ENCODE assay signal across 24 cellular contexts in genomic region chr6:30195951-30196350, GRCh38. TPM values are rescaled to one million over a fixed set of nuclear protein-coding genes. Genes with fewer than 3 reads are reported as not detected.
DNase-seq lines count a peak whose midpoint lies in the region; ATAC-seq and TF ChIP-seq lines count a peak whose summit lies in the region.
"Had no signal": no experiment of that assay in that cellular context is flagged by ENCODE, and none has a peak within 500 bp of the region (broad histone marks: within the 10 kb centered on the region; RNA-seq: fewer than 3 reads in every experiment).

No MANE protein-coding gene starts in this region.

- peak overlapping the region; percentile 37 for H3K27ac Mint-ChIP-seq in CD8-positive, alpha-beta T cell
- H3K27ac Mint-ChIP-seq in HFFc6: peak overlapping the region; percentile 47; the same call in 1 of the 2 replicates
- peak overlapping the region; percentile 41 for H3K27ac Mint-ChIP-seq in central memory CD8-positive, alpha-beta T cell (ENCODE audit: low read depth)
- H3K27ac Mint-ChIP-seq in naive B cell: peak overlapping the region in 4 of 6 donors; percentile 30 to 61 (median 54)

- H3K27me3 Mint-ChIP-seq in CD8-positive, alpha-beta T cell (ENCODE audit: low read depth): no peaks in the 10 kb centered on the region
- peaks cover 2% of the 10 kb centered on the region; the same call in 1 of the 2 replicates for H3K27me3 Mint-ChIP-seq in HFFc6 (ENCODE audit: insufficient read depth)
- no peaks in the 10 kb centered on the region for H3K27me3 Mint-ChIP-seq in central memory CD8-positive, alpha-beta T cell
- no peaks in the 10 kb centered on the region for H3K27me3 Mint-ChIP-seq in naive B cell
- H3K27me3 Mint-ChIP-seq: CD4-positive, CD25-positive, alpha-beta regulatory T cell had no signal

- no peaks in the 10 kb centered on the region for H3K27me3 ChIP-seq in CD8-positive, alpha-beta T cell (ENCODE audit: insufficient read depth, low read length)
- H3K27me3 ChIP-seq in dorsolateral prefrontal cortex: no peaks in the 10 kb centered on the region
- H3K27me3 ChIP-seq: BE2C had no signal

- H3K36me3 Mint-ChIP-seq in CD8-positive, alpha-beta T cell: peaks cover 84% of the 10 kb centered on the region
- peaks cover 8% of the 10 kb centered on the region; the same call in 1 of the 2 replicates for H3K36me3 Mint-ChIP-seq in HFFc6 (ENCODE audit: low read depth)
- peaks cover 45% of the 10 kb centered on the region for H3K36me3 Mint-ChIP-seq in central memory CD8-positive, alpha-beta T cell (ENCODE audit: insufficient read depth)
- peaks cover 0 to 36% of the 10 kb centered on the region in 2 donors for H3K36me3 Mint-ChIP-seq in naive B cell

- intact Hi-C loops in CD8-positive, alpha-beta T cell (cut with DNase I, micrococcal nuclease): no loop called here
- intact Hi-C loops in dorsolateral prefrontal cortex (cut with DNase I): no loop called here

- peaks cover 6% of the 10 kb centered on the region for H3K4me1 Mint-ChIP-seq in CD8-positive, alpha-beta T cell (ENCODE audit: low read depth)
- H3K4me1 Mint-ChIP-seq in HFFc6 (ENCODE audit: low read depth): peaks cover 16% of the 10 kb centered on the region
- peaks cover 32% of the 10 kb centered on the region for H3K4me1 Mint-ChIP-seq in central memory CD8-positive, alpha-beta T cell
- H3K4me1 Mint-ChIP-seq in naive B cell: peaks cover 12 to 27% (median 26%) of the 10 kb centered on the region in 3 donors

- no peak for ATAC-seq in CD8-positive, alpha-beta T cell
- ATAC-seq in central memory CD8-positive, alpha-beta T cell (replicated peaks; ENCODE audit: extremely low read depth, poor library complexity, severe bottlenecking): no peak
- no peak for ATAC-seq in naive B cell (ENCODE audit: low read depth in 2 of 2)
- ATAC-seq in HG03280 (IDR thresholded peaks at IDR 0.05; ENCODE audit: unreplicated experiment): no peak
- ATAC-seq in HG03045 (IDR thresholded peaks at IDR 0.05; ENCODE audit: unreplicated experiment): no peak

- no peak for TF ChIP-seq CTCF in CD8-positive, alpha-beta T cell (IDR thresholded peaks at IDR 0.05)
- TF ChIP-seq CTCF in HFFc6 (IDR thresholded peaks at IDR 0.05) (no peak), dorsolateral prefrontal cortex (IDR thresholded peaks at IDR 0.05 in 54 of 56, conservative IDR thresholded peaks at IDR 0.05 in 2 of 56; ENCODE audit: low read depth in 1 of 56, partially characterized antibody in 56 of 56) (no peak)

- POLR2A ChIA-PET in CD8-positive, alpha-beta T cell (lab: Charles Lee): interaction anchor here (1.5 kb wide), 1 partner anchor 10 kb away, joined by 4 read pairs; no protein-coding TSS in a partner anchor

- no peak for DNase-seq in CD8-positive, alpha-beta T cell
- DNase-seq in HFFc6: no peak
- no peak for DNase-seq in central memory CD8-positive, alpha-beta T cell (ENCODE audit: low spot score in 2 of 2)
- no peak for DNase-seq in naive B cell
- DNase-seq in dorsolateral prefrontal cortex: no peak
- DNase-seq: BE2C; Caco-2; CD4-positive, CD25-positive, alpha-beta regulatory T cell; DMS 273 treated with DMSO at 0.1 percent for 48 hours; DMS79 treated with DMSO at 0.1 percent for 48 hours; KG1; NCI-H1092; NCI-H1436; NCI-H1930; NCI-H2227 treated with DMSO at 0.1 percent for 48 hours; NCI-H510A; PC-9; RPMI8226; SHP77 treated with DMSO at 0.1 percent for 48 hours had no signal

- CTCF ChIA-PET in CD8-positive, alpha-beta T cell (lab: Charles Lee): interaction anchor here (1.3 to 1.7 kb wide), 3 partner anchors 10 to 64 kb away, joined by 4 to 6 read pairs (median 5); no protein-coding TSS in a partner anchor

- no peaks in the 10 kb centered on the region for H3K4me1 ChIP-seq in CD8-positive, alpha-beta T cell (ENCODE audit: insufficient read depth, low read length)
- H3K4me1 ChIP-seq: BE2C, Caco-2 had no signal

- no peaks in the 10 kb centered on the region for H3K9me3 Mint-ChIP-seq in CD8-positive, alpha-beta T cell
- no peaks in the 10 kb centered on the region for H3K9me3 Mint-ChIP-seq in HFFc6
- no peaks in the 10 kb centered on the region for H3K9me3 Mint-ChIP-seq in central memory CD8-positive, alpha-beta T cell
- no peaks in the 10 kb centered on the region for H3K9me3 Mint-ChIP-seq in naive B cell
- H3K9me3 Mint-ChIP-seq: CD4-positive, CD25-positive, alpha-beta regulatory T cell had no signal

- no peaks in the 10 kb centered on the region for H3K9me3 ChIP-seq in CD8-positive, alpha-beta T cell (ENCODE audit: low read length)
- H3K9me3 ChIP-seq: BE2C, Caco-2 had no signal

- no peak overlapping the region for H3K27ac ChIP-seq in CD8-positive, alpha-beta T cell (ENCODE audit: low read depth, low read length)
- H3K27ac ChIP-seq in dorsolateral prefrontal cortex: no peak overlapping the region
- H3K27ac ChIP-seq: PC-9, SK-N-MC had no signal

- no peak overlapping the region for H3K4me3 ChIP-seq in CD8-positive, alpha-beta T cell (ENCODE audit: low read depth, low read length)
- no peak overlapping the region for H3K4me3 ChIP-seq in dorsolateral prefrontal cortex
- H3K4me3 ChIP-seq: PC-9, SK-N-MC had no signal

- H3K4me3 Mint-ChIP-seq in CD8-positive, alpha-beta T cell: no peak overlapping the region
- H3K4me3 Mint-ChIP-seq in HFFc6 (no peak overlapping the region), naive B cell (no peak overlapping the region)
- H3K4me3 Mint-ChIP-seq in central memory CD8-positive, alpha-beta T cell: no peak overlapping the region
- H3K4me3 Mint-ChIP-seq: CD4-positive, CD25-positive, alpha-beta regulatory T cell had no signal

- peaks cover 47% of the 10 kb centered on the region for H3K36me3 ChIP-seq in CD8-positive, alpha-beta T cell (ENCODE audit: insufficient read depth, low read length)

RNA-seq across cellular contexts. Expression of gene TRIM26, which starts 17.3 kb away (rescaled TPM):
- 10 to 100 TPM; 54.8 to 56.8 TPM for total RNA-seq in CD8-positive, alpha-beta T cell
- total RNA-seq in HFFc6 (2021; fragmentation: NEBNext Ultra II Directional; extraction: Animal tissue kit (Norgen Biotek cat#: 25700)): 10 to 100 TPM; 29.4 to 34.4 (median 32.2) TPM
- polyA plus RNA-seq in naive B cell (ENCODE audit: low read depth in 6 of 6): 10 to 100 TPM; 20.4 to 70.0 (median 48.2) TPM
- 10 to 100 TPM; 22.4 to 51.1 (median 31.6) TPM for total RNA-seq in dorsolateral prefrontal cortex

RNA-seq across cellular contexts. Expression of gene TRIM15, which starts 32.6 kb away (rescaled TPM):
- total RNA-seq in CD8-positive, alpha-beta T cell: not detected
- not detected for total RNA-seq in HFFc6 (2021; fragmentation: NEBNext Ultra II Directional; extraction: Animal tissue kit (Norgen Biotek cat#: 25700))
- not detected for polyA plus RNA-seq in naive B cell (ENCODE audit: low read depth in 6 of 6)
- total RNA-seq in dorsolateral prefrontal cortex: not detected
- total RNA-seq: A673; CD4-positive, CD25-positive, alpha-beta regulatory T cell; HT1080; PC-9 had no signal
- polyA plus RNA-seq: CD4-positive, CD25-positive, alpha-beta regulatory T cell had no signal

RNA-seq across cellular contexts. Expression of gene TRIM10, which starts 34.9 kb away (rescaled TPM):
- not detected for total RNA-seq in CD8-positive, alpha-beta T cell
- not detected for total RNA-seq in HFFc6 (2021; fragmentation: NEBNext Ultra II Directional; extraction: Animal tissue kit (Norgen Biotek cat#: 25700))
- under 1 TPM in 1 of 6 donors, not detected in 5; 0.18 TPM for polyA plus RNA-seq in naive B cell (ENCODE audit: low read depth in 6 of 6)
- under 1 TPM in 5 of 120 experiments, not detected in 115; 0.15 to 0.22 (median 0.18) TPM for total RNA-seq in dorsolateral prefrontal cortex
- total RNA-seq: A673; CD4-positive, CD25-positive, alpha-beta regulatory T cell; HT1080; PC-9 had no signal
- polyA plus RNA-seq: CD4-positive, CD25-positive, alpha-beta regulatory T cell had no signal
